Comparison of ENCODE assay signal across 1 cellular context in the genomic region with DNA sequence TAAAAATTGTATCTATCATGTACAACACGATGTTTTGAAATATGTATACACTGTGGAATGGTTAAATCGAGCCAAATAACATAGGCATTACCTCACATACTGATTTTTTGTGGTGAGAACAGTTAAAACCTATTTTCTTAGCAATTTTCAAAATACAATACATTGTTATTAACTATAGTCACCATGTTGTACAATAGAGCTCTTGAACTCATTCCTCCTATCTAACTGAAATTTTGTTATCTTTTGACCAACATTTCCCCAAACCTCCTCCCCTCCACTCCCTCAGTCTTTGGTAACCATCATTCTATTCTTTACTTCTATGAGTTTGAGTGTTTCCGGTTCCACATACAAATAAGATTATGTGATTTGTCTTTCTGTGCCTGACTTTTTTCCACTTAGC.
TF ChIP-seq lines count a peak whose summit lies in the region.

No MANE protein-coding gene starts in this region.

TF ChIP-seq in K562, 482 proteins besides CTCF, POLR2A, EP300 and RAD21 (continued from another document):
- TF ChIP-seq ZNF592 (IDR thresholded peaks at IDR 0.05), result 0 out of 2 replicates have a peak, but pooled peaks have one; percentile 43
- TF ChIP-seq SMARCB1 (IDR thresholded peaks at IDR 0.05; ENCODE audit: insufficient read length, low read depth), result no peak
- TF ChIP-seq TCF3 (CRISPR knock-in tag; IDR thresholded peaks at IDR 0.05), result peak; percentile 39
- 0 out of 2 replicates have a peak, but pooled peaks have one; percentile 4 for TF ChIP-seq MYBL2 (IDR thresholded peaks at IDR 0.05; ENCODE audit: low read depth)
- TF ChIP-seq MYBL2 (CRISPR knock-in tag; IDR thresholded peaks at IDR 0.05; ENCODE audit: borderline replicate concordance), result no peak
- TF ChIP-seq CLOCK (CRISPR knock-in tag; IDR thresholded peaks at IDR 0.05; ENCODE audit: borderline replicate concordance), result no peak
- TF ChIP-seq GATAD2B (IDR thresholded peaks at IDR 0.05; ENCODE audit: borderline replicate concordance), result peak; percentile 57; the same call in 1 of the 2 replicates
- TF ChIP-seq ARID1B (IDR thresholded peaks at IDR 0.05), result peak; percentile 68; the same call in 1 of the 2 replicates
- TF ChIP-seq TBL1XR1 (IDR thresholded peaks at IDR 0.05; ENCODE audit: low read length in 2 of 2), result peak in 1 of 2 experiments; percentile 42; a peak in 1 of 4 replicates
- TF ChIP-seq HMBOX1 (IDR thresholded peaks at IDR 0.05), result 0 out of 2 replicates have a peak, but pooled peaks have one; percentile 40
- TF ChIP-seq ZC3H8 (IDR thresholded peaks at IDR 0.05), result no peak
- peak; percentile 88 for TF ChIP-seq SOX6 (IDR thresholded peaks at IDR 0.05)
- no peak for TF ChIP-seq NFIC (IDR thresholded peaks at IDR 0.05)
- peak; percentile 28; the same call in 1 of the 2 replicates for TF ChIP-seq FOSL1 (tag; conservative IDR thresholded peaks at IDR 0.05)
- no peak for TF ChIP-seq HMG20B (CRISPR knock-in tag; IDR thresholded peaks at IDR 0.05)
- 0 out of 2 replicates have a peak, but pooled peaks have one; percentile 24 for TF ChIP-seq GABPA (tag; conservative IDR thresholded peaks at IDR 0.05; ENCODE audit: low read depth)
- TF ChIP-seq TAL1 (IDR thresholded peaks at IDR 0.05), result 0 out of 2 replicates have a peak, but pooled peaks have one; percentile 25
- TF ChIP-seq ETV1 (tag; conservative IDR thresholded peaks at IDR 0.05; ENCODE audit: low read depth), result peak; percentile 61; the same call in 1 of the 2 replicates
- TF ChIP-seq LCOR (CRISPR knock-in tag; IDR thresholded peaks at IDR 0.05), result no peak
- no peak for TF ChIP-seq NRF1 (conservative IDR thresholded peaks at IDR 0.05 in 1 of 2, IDR thresholded peaks at IDR 0.05 in 1 of 2)
- TF ChIP-seq TRIM24 (IDR thresholded peaks at IDR 0.05), result no peak
- peak in 1 of 2 experiments; percentile 69; a peak in 1 of 4 replicates for TF ChIP-seq RCOR1 (IDR thresholded peaks at IDR 0.05; ENCODE audit: borderline replicate concordance in 1 of 2, low read depth in 2 of 2, low read length in 2 of 2)
- TF ChIP-seq, protein P1, sequence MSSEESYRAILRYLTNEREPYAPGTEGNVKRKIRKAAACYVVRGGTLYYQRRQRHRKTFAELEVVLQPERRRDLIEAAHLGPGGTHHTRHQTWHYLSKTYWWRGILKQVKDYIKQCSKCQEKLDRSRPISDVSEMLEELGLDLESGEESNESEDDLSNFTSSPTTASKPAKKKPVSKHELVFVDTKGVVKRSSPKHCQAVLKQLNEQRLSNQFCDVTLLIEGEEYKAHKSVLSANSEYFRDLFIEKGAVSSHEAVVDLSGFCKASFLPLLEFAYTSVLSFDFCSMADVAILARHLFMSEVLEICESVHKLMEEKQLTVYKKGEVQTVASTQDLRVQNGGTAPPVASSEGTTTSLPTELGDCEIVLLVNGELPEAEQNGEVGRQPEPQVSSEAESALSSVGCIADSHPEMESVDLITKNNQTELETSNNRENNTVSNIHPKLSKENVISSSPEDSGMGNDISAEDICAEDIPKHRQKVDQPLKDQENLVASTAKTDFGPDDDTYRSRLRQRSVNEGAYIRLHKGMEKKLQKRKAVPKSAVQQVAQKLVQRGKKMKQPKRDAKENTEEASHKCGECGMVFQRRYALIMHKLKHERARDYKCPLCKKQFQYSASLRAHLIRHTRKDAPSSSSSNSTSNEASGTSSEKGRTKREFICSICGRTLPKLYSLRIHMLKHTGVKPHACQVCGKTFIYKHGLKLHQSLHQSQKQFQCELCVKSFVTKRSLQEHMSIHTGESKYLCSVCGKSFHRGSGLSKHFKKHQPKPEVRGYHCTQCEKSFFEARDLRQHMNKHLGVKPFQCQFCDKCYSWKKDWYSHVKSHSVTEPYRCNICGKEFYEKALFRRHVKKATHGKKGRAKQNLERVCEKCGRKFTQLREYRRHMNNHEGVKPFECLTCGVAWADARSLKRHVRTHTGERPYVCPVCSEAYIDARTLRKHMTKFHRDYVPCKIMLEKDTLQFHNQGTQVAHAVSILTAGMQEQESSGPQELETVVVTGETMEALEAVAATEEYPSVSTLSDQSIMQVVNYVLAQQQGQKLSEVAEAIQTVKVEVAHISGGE (CRISPR knock-in tag; IDR thresholded peaks at IDR 0.05), result peak in 1 of 3 experiments; percentile 43; a peak in 1 of 6 replicates
- peak; percentile 56; the same call in 1 of the 2 replicates for TF ChIP-seq CBFA2T3 (IDR thresholded peaks at IDR 0.05)
- 0 out of 2 replicates have a peak, but pooled peaks have one; percentile 22 for TF ChIP-seq LEF1 (IDR thresholded peaks at IDR 0.05)
TF ChIP-seq in K562: peak in this region for 18.
